ENCODE assay signal across 8 cellular contexts in the genomic region with DNA sequence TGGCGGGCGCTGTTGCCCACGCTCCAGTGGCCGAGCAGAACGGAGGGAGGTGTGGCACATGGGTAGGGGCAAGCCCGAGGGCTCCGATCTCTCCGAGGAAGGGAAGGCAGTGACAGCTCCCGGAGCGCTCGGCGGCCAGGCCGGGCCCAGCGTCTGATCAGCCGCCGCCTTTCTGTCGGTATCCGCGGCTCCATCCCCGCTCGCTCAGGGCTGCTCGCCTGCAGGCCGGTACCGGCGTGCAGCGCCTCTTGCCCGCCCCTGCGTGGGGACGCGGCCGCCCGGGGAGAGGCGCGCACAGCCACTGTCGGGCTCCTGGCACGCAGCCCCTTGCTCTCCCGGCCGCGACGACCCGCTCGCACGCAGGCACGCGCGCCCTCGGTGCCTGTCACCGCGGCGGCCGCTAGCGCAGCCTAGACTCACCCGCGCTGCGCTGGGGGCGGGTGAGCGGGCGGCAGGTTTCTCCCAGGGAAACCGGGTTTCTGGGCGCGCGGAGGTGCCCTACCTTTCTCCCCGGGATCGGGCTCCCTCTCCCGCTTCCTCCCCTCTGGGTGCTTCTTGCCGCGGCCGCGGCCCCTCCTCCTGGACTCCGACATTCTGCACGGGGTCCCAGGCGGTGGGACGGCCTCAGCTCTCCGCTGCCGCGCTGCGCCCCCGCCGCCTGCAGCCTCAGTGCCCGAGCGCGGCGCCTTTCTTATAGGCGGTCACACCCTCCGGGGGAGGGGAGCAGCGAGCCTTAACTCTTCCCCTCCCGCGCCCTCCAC.
DNase-seq lines count a peak whose midpoint lies in the region; ATAC-seq and TF ChIP-seq lines count a peak whose summit lies in the region.

No MANE protein-coding gene starts in this region.

- no peaks in the 10 kb centered on the region for H3K9me3 ChIP-seq in colonic mucosa
- no peaks in the 10 kb centered on the region for H3K9me3 ChIP-seq in lower lobe of right lung
- H3K9me3 ChIP-seq in testis = no peaks in the 10 kb centered on the region

- no peak for TF ChIP-seq POLR2A in testis (IDR thresholded peaks at IDR 0.05)

- DNase-seq in GM10266 (ENCODE audit: extremely low spot score) = peak; percentile 61
- DNase-seq in KBM-7 = peak; percentile 14
- no peak for DNase-seq in colonic mucosa
- DNase-seq in lower lobe of right lung = no peak
- DNase-seq in testis = peak; percentile 54
- DNase-seq in brain microvascular endothelial cell = no peak

- H3K4me1 ChIP-seq in colonic mucosa = no peaks in the 10 kb centered on the region
- peaks cover 20% of the 10 kb centered on the region for H3K4me1 ChIP-seq in lower lobe of right lung
- peaks cover 24% of the 10 kb centered on the region for H3K4me1 ChIP-seq in testis

- H3K36me3 ChIP-seq in colonic mucosa (no peaks in the 10 kb centered on the region), lower lobe of right lung (no peaks in the 10 kb centered on the region), testis (ENCODE audit: low read depth, missing control alignments) (no peaks in the 10 kb centered on the region), brain microvascular endothelial cell (replicated peaks) (no peaks in the 10 kb centered on the region)

- H3K27ac ChIP-seq in colonic mucosa = no peak overlapping the region
- no peak overlapping the region for H3K27ac ChIP-seq in lower lobe of right lung
- H3K27ac ChIP-seq in testis = peak overlapping the region in 1 of 2 donors; percentile 32
- H3K27ac ChIP-seq in brain microvascular endothelial cell = no peak overlapping the region

- H3K4me3 ChIP-seq in colonic mucosa (peak overlapping the region; percentile 28), lower lobe of right lung (peak overlapping the region; percentile 48), testis (peak overlapping the region; percentile 55 to 67), brain microvascular endothelial cell (ENCODE audit: low read depth, low read length) (no peak overlapping the region)

- H3K9ac ChIP-seq in colonic mucosa (ENCODE audit: low read depth in 2 of 2, low read length in 2 of 2) = no peak overlapping the region

- in situ Hi-C loops in KBM-7 (cut with MboI; ENCODE audit: low pct_unique_long_range_greater_than_20kb, low sequenced_read_pairs) (no loop called here), brain microvascular endothelial cell (cut with HindIII; ENCODE audit: low pct_ligation_motif_present, low sequenced_read_pairs) (no loop called here)

- intact Hi-C loops in colonic mucosa (cut with DNase I) (no loop called here), lower lobe of right lung (cut with DNase I) (no loop called here), testis (cut with DNase I; ENCODE audit: low total_unique reads) (no loop called here)

- H3K27me3 ChIP-seq in colonic mucosa = peaks cover 44% of the 10 kb centered on the region
- peaks cover 42% of the 10 kb centered on the region for H3K27me3 ChIP-seq in lower lobe of right lung (ENCODE audit: low read depth)
- no peaks in the 10 kb centered on the region for H3K27me3 ChIP-seq in testis
- peaks cover 66% of the 10 kb centered on the region for H3K27me3 ChIP-seq in brain microvascular endothelial cell (replicated peaks)

- ATAC-seq in lower lobe of right lung (peak; percentile 40 to 46), HG03196 (IDR thresholded peaks at IDR 0.05; ENCODE audit: unreplicated experiment) (no peak), HG02852 (IDR thresholded peaks at IDR 0.05; ENCODE audit: unreplicated experiment) (no peak)

- WGBS in testis, 2 donors = 0% methylated on average over 6 to 58 of the region's 88 CpGs

- TF ChIP-seq CTCF in GM10266 (IDR thresholded peaks at IDR 0.05; ENCODE audit: control insufficient read depth, insufficient read depth, low read depth, missing control alignments) = no peak
- TF ChIP-seq CTCF in colonic mucosa (IDR thresholded peaks at IDR 0.05) = no peak
- TF ChIP-seq CTCF in lower lobe of right lung (IDR thresholded peaks at IDR 0.05) = no peak
- TF ChIP-seq CTCF in testis (IDR thresholded peaks at IDR 0.05) = no peak
- no peak for TF ChIP-seq CTCF in brain microvascular endothelial cell (IDR thresholded peaks at IDR 0.05; ENCODE audit: low read depth, low read length, missing control alignments)

Comparison
In these comparisons a context has a peak if more than half of its experiments do, and no peak if none do; other contexts are left out.
1. DNase-seq: peak in GM10266 (single experiment), KBM-7 (single experiment) and testis (single experiment); none in colonic mucosa (single experiment), lower lobe of right lung (single experiment) and brain microvascular endothelial cell (single experiment).
2. ATAC-seq: peak in lower lobe of right lung (2 of 2); none in HG03196 (single experiment) and HG02852 (single experiment).